In genomic region chr12:11829764-11830194, GRCh38 we compare ENCODE assay signal across 16 cellular contexts.
DNase-seq lines count a peak whose midpoint lies in the region; ATAC-seq, FAIRE-seq and TF ChIP-seq lines count a peak whose summit lies in the region.
"Had no signal": no experiment of that assay in that cellular context is flagged by ENCODE, and none has a peak within 500 bp of the region (broad histone marks: within the 10 kb centered on the region; RNA-seq: fewer than 3 reads in every experiment).

No MANE protein-coding gene starts in this region.

- H3K23me2 ChIP-seq in H1 (ENCODE audit: low read depth, low read length): peaks cover 2% of the 10 kb centered on the region; the same call in 1 of the 2 replicates

- DNase-seq in H1 (ENCODE audit: low read depth in 1 of 2, low spot score in 2 of 2) (no peak), right lobe of liver (no peak), thoracic aorta (ENCODE audit: low spot score) (no peak), COLO668 (lab: John Stamatoyannopoulos, UW; ENCODE audit: unreplicated experiment) (no peak), BE2C (no peak)
- DNase-seq in activated naive CD4-positive, alpha-beta T cell treated with anti-CD3 and anti-CD28 coated beads for 36 hours: no peak
- DNase-seq: activated CD4-positive, alpha-beta T cell treated with anti-CD3 and anti-CD28 coated beads, Interleukin-2, amount 50 U/mL, for 48 hours; activated T-cell treated with anti-CD3 and anti-CD28 coated beads, Interleukin-2, amount 50 U/mL, for 24 hours; Calu3; caudate nucleus; midbrain; NCI-H1694 treated with DMSO at 0.1 percent for 48 hours; NCI-H510A treated with DMSO at 0.1 percent for 48 hours had no signal

- H3K14ac ChIP-seq in H1 (ENCODE audit: insufficient read length): no peak overlapping the region

- no peak overlapping the region for H2BK12ac ChIP-seq in H1 (ENCODE audit: low read depth, low read length)

- H3K4ac ChIP-seq in H1 (replicated peaks; ENCODE audit: insufficient read length, low read depth, low read length): no peak overlapping the region

- no peak overlapping the region for H2BK15ac ChIP-seq in H1 (ENCODE audit: low read length)

- H2AK5ac ChIP-seq in H1 (ENCODE audit: low read depth, low read length): no peak overlapping the region

- TF ChIP-seq POLR2A in H1 (IDR thresholded peaks at IDR 0.05; ENCODE audit: control extremely low read depth in 1 of 2, low read depth in 2 of 2, low read length in 2 of 2) (no peak), right lobe of liver (IDR thresholded peaks at IDR 0.05) (no peak)

- H2BK5ac ChIP-seq in H1 (ENCODE audit: low read depth, low read length): no peak overlapping the region

- H3K27ac ChIP-seq in HUES6 (ENCODE audit: low read depth, low read length) (no peak overlapping the region), H1 (ENCODE audit: low read depth, low read length) (no peak overlapping the region), right lobe of liver (peak overlapping the region in 2 of 3 donors; percentile 20 to 44), thoracic aorta (peak overlapping the region; percentile 4 to 52)

- no peaks in the 10 kb centered on the region for H4K20me1 ChIP-seq in H1 (replicated peaks in 1 of 2; ENCODE audit: control insufficient read depth in 1 of 2, insufficient read depth in 2 of 2, low read length in 2 of 2)

- no peak overlapping the region for H2BK120ac ChIP-seq in H1 (replicated peaks; ENCODE audit: low read depth, low read length)

- no peaks in the 10 kb centered on the region for H3K79me2 ChIP-seq in H1 (ENCODE audit: control insufficient read depth in 1 of 2, insufficient read depth in 2 of 2, low read length in 2 of 2)

- H2AFZ ChIP-seq in H1 (ENCODE audit: low read length): no peak overlapping the region

- peaks cover 48% of the 10 kb centered on the region for H3K4me1 ChIP-seq in HUES6 (ENCODE audit: control insufficient read depth, insufficient read depth, low read length)
- peaks cover 9 to 23% (median 18%) of the 10 kb centered on the region in 4 experiments; a peak in 6 of 7 replicates for H3K4me1 ChIP-seq in H1 (replicated peaks in 1 of 4; ENCODE audit: control insufficient read depth in 3 of 4, insufficient read depth in 4 of 4, low read length in 3 of 4)
- H3K4me1 ChIP-seq in right lobe of liver: peaks cover 0 to 51% (median 8%) of the 10 kb centered on the region in 4 donors
- peaks cover 63 to 98% of the 10 kb centered on the region in 2 donors for H3K4me1 ChIP-seq in thoracic aorta (ENCODE audit: control insufficient read depth in 1 of 2, low read depth in 2 of 2)
- no peaks in the 10 kb centered on the region for H3K4me1 ChIP-seq in BE2C

- H3K56ac ChIP-seq in H1 (replicated peaks; ENCODE audit: insufficient read length, low read depth, low read length): no peak overlapping the region

- TF ChIP-seq RAD21 in H1 (IDR thresholded peaks at IDR 0.05 in 1 of 2, conservative IDR thresholded peaks at IDR 0.05 in 1 of 2; ENCODE audit: low read depth in 2 of 2, low read length in 2 of 2): no peak

- H3K36me3 ChIP-seq in HUES6 (ENCODE audit: control insufficient read depth, insufficient read depth, low read length): no peaks in the 10 kb centered on the region
- H3K36me3 ChIP-seq in H1 (ENCODE audit: control insufficient read depth in 2 of 4, insufficient read depth in 4 of 4, low read length in 3 of 4): no peaks in the 10 kb centered on the region
- H3K36me3 ChIP-seq in right lobe of liver: no peaks in the 10 kb centered on the region
- no peaks in the 10 kb centered on the region for H3K36me3 ChIP-seq in thoracic aorta
- no peaks in the 10 kb centered on the region for H3K36me3 ChIP-seq in BE2C

- peak; percentile 62 for FAIRE-seq in H1 (lab: Jason Lieb, UNC)

- H3K18ac ChIP-seq in H1 (ENCODE audit: extremely low read depth, low read length): no peak overlapping the region

- no peak overlapping the region for H3K4me2 ChIP-seq in H1 (ENCODE audit: insufficient read depth in 1 of 2, low read depth in 2 of 2, low read length in 2 of 2)

- no peaks in the 10 kb centered on the region for H3K9me3 ChIP-seq in HUES6 (ENCODE audit: control insufficient read depth, insufficient read depth, low read depth, low read length)
- no peaks in the 10 kb centered on the region for H3K9me3 ChIP-seq in H1 (ENCODE audit: insufficient read depth in 2 of 2, low read depth in 1 of 2, low read length in 1 of 2)
- no peaks in the 10 kb centered on the region for H3K9me3 ChIP-seq in right lobe of liver
- no peaks in the 10 kb centered on the region for H3K9me3 ChIP-seq in thoracic aorta
- H3K9me3 ChIP-seq in BE2C: no peaks in the 10 kb centered on the region

- H4K5ac ChIP-seq in H1 (ENCODE audit: insufficient read length, low read depth, low read length): no peak overlapping the region

- peak in 3 of 4 donors; percentile 17 to 66 (median 39) for ATAC-seq in right lobe of liver
- no peak for ATAC-seq in thoracic aorta (ENCODE audit: insufficient number of reproducible peaks, low FRiP score, low read depth)
- ATAC-seq: stimulated activated effector memory CD8-positive, alpha-beta T cell treated with anti-CD3 and anti-CD28 coated beads, Interleukin-12 subunit alpha, Interleukin-12 subunit beta, amount 100 ng/mL, for 72 hours had no signal

- no peak overlapping the region for H3K4me3 ChIP-seq in HUES6 (ENCODE audit: low read depth, low read length)
- no peak overlapping the region for H3K4me3 ChIP-seq in H1 (ENCODE audit: extremely low read depth in 1 of 4, insufficient read depth in 2 of 4, low read depth in 3 of 4, low read length in 4 of 4)
- no peak overlapping the region for H3K4me3 ChIP-seq in right lobe of liver
- H3K4me3 ChIP-seq in thoracic aorta: no peak overlapping the region
- no peak overlapping the region for H3K4me3 ChIP-seq in BE2C (ENCODE audit: low read depth, low read length)

- H3K4me1 Mint-ChIP-seq in activated naive CD4-positive, alpha-beta T cell treated with anti-CD3 and anti-CD28 coated beads for 36 hours (ENCODE audit: low read depth): peaks cover 49% of the 10 kb centered on the region

- H3K79me1 ChIP-seq in H1 (ENCODE audit: low read depth, low read length): no peaks in the 10 kb centered on the region

- no peak overlapping the region for H3K23ac ChIP-seq in H1 (ENCODE audit: insufficient read length)

- intact Hi-C loops in right lobe of liver (cut with DNase I): no loop called here
- intact Hi-C loops in activated naive CD4-positive, alpha-beta T cell treated with anti-CD3 and anti-CD28 coated beads for 36 hours (cut with micrococcal nuclease): no loop called here

- no peak overlapping the region for H3K27ac Mint-ChIP-seq in activated naive CD4-positive, alpha-beta T cell treated with anti-CD3 and anti-CD28 coated beads for 36 hours
- H3K27ac Mint-ChIP-seq: activated naive CD8-positive, alpha-beta T cell; activated T-cell treated with anti-CD3 and anti-CD28 coated beads, Interleukin-2, amount 50 U/mL, for 24 hours; stimulated activated effector memory CD8-positive, alpha-beta T cell treated with anti-CD3 and anti-CD28 coated beads, Interleukin-12 subunit alpha, Interleukin-12 subunit beta, amount 100 ng/mL, for 72 hours had no signal

- TF ChIP-seq CTCF in H1 (IDR thresholded peaks at IDR 0.05; ENCODE audit: control extremely low read depth in 1 of 3, insufficient read depth in 1 of 3, low read depth in 1 of 3, low read length in 3 of 3) (0 out of 4 replicates have a peak, but pooled peaks of 1 of the 3 experiments have one; percentile 1), right lobe of liver (IDR thresholded peaks at IDR 0.05) (no peak), thoracic aorta (IDR thresholded peaks at IDR 0.05) (no peak), BE2C (IDR thresholded peaks at IDR 0.05; ENCODE audit: low read depth, low read length) (no peak)

- H4K91ac ChIP-seq in H1 (replicated peaks; ENCODE audit: insufficient read length, low read length): no peak overlapping the region

- CTCF ChIA-PET in H1 (lab: Charles Lee; ENCODE audit: partially characterized antibody): interaction anchor here (0.7 to 1.3 kb wide), 7 partner anchors 15 to 250 kb away, joined by 3 to 4 read pairs (median 3); no protein-coding TSS in a partner anchor
- CTCF ChIA-PET in activated naive CD4-positive, alpha-beta T cell treated with anti-CD3 and anti-CD28 coated beads for 36 hours (lab: Charles Lee): interaction anchor here (0.6 to 1.6 kb wide), 3 partner anchors 164 to 248 kb away, joined by 3 to 6 read pairs (median 3); no protein-coding TSS in a partner anchor

- no peaks in the 10 kb centered on the region for H3K9me3 Mint-ChIP-seq in activated naive CD4-positive, alpha-beta T cell treated with anti-CD3 and anti-CD28 coated beads for 36 hours
- H3K9me3 Mint-ChIP-seq: activated T-cell treated with anti-CD3 and anti-CD28 coated beads, Interleukin-2, amount 50 U/mL, for 24 hours; stimulated activated effector memory CD8-positive, alpha-beta T cell treated with anti-CD3 and anti-CD28 coated beads, Interleukin-12 subunit alpha, Interleukin-12 subunit beta, amount 100 ng/mL, for 72 hours had no signal

- 87% methylated on average over 4 of the region's 4 CpGs; no CpG with 5 or more reads in 1 of the 2 experiments for WGBS in H1 (ENCODE audit: extremely low coverage in 1 of 2, insufficient coverage in 1 of 2, insufficient read length in 1 of 2, insufficient replicate concordance in 2 of 2, low coverage in 1 of 2, low lambda C conversion rate in 2 of 2, missing lambda C conversion rate in 1 of 2), 2 experiments
- 38% methylated on average over 4 of the region's 4 CpGs for WGBS in right lobe of liver (ENCODE audit: insufficient coverage, low coverage, low lambda C conversion rate, missing lambda C conversion rate)

- no peak overlapping the region; the same call in 1 of the 2 replicates for H4K8ac ChIP-seq in H1 (ENCODE audit: extremely low read depth, insufficient read depth, low read length)

- no peaks in the 10 kb centered on the region for H3K27me3 Mint-ChIP-seq in activated naive CD4-positive, alpha-beta T cell treated with anti-CD3 and anti-CD28 coated beads for 36 hours (ENCODE audit: low read depth)
- H3K27me3 Mint-ChIP-seq: activated naive CD8-positive, alpha-beta T cell; activated T-cell treated with anti-CD3 and anti-CD28 coated beads, Interleukin-2, amount 50 U/mL, for 24 hours had no signal

- no peak overlapping the region for H3K4me3 Mint-ChIP-seq in activated naive CD4-positive, alpha-beta T cell treated with anti-CD3 and anti-CD28 coated beads for 36 hours
- H3K4me3 Mint-ChIP-seq: activated naive CD8-positive, alpha-beta T cell; activated T-cell treated with anti-CD3 and anti-CD28 coated beads, Interleukin-2, amount 50 U/mL, for 24 hours; stimulated activated effector memory CD8-positive, alpha-beta T cell treated with anti-CD3 and anti-CD28 coated beads, Interleukin-12 subunit alpha, Interleukin-12 subunit beta, amount 100 ng/mL, for 72 hours had no signal

- no peaks in the 10 kb centered on the region for H3K27me3 ChIP-seq in HUES6 (ENCODE audit: control insufficient read depth, insufficient read depth, low read length)
- no peaks in the 10 kb centered on the region for H3K27me3 ChIP-seq in H1 (replicated peaks in 1 of 4; ENCODE audit: control insufficient read depth in 3 of 4, extremely low read depth in 1 of 4, insufficient read depth in 3 of 4, low read length in 3 of 4)
- no peaks in the 10 kb centered on the region for H3K27me3 ChIP-seq in right lobe of liver
- H3K27me3 ChIP-seq in thoracic aorta (replicated peaks; ENCODE audit: insufficient read depth): no peaks in the 10 kb centered on the region
- H3K27me3 ChIP-seq in BE2C: no peaks in the 10 kb centered on the region

- POLR2A ChIA-PET in H1 (lab: Charles Lee; ENCODE audit: partially characterized antibody): no interaction called here

- H3K36me3 Mint-ChIP-seq in activated naive CD4-positive, alpha-beta T cell treated with anti-CD3 and anti-CD28 coated beads for 36 hours (ENCODE audit: low read depth): peaks cover 16% of the 10 kb centered on the region

- no peak for TF ChIP-seq EP300 in H1 (IDR thresholded peaks at IDR 0.05; ENCODE audit: borderline replicate concordance in 1 of 2, low read depth in 2 of 2, low read length in 2 of 2)

- H3K9ac ChIP-seq in HUES6 (ENCODE audit: low read length) (peak overlapping the region; percentile 10), H1 (replicated peaks in 1 of 4; ENCODE audit: extremely low read depth in 1 of 4, low read depth in 3 of 4, low read length in 3 of 4) (peak overlapping the region in 1 of 4 experiments; percentile 14; a peak in 1 of 7 replicates)

- no peak overlapping the region for H2BK20ac ChIP-seq in H1 (ENCODE audit: low read length)

Comparison
In these comparisons a context has a peak if more than half of its experiments do, and no peak if none do; other contexts are left out.
1. H3K27ac ChIP-seq: peak in right lobe of liver (2 of 3) and thoracic aorta (2 of 2); none in HUES6 (single experiment) and H1 (single experiment).